ENCODE assay signal across 8 cellular contexts in the genomic region with DNA sequence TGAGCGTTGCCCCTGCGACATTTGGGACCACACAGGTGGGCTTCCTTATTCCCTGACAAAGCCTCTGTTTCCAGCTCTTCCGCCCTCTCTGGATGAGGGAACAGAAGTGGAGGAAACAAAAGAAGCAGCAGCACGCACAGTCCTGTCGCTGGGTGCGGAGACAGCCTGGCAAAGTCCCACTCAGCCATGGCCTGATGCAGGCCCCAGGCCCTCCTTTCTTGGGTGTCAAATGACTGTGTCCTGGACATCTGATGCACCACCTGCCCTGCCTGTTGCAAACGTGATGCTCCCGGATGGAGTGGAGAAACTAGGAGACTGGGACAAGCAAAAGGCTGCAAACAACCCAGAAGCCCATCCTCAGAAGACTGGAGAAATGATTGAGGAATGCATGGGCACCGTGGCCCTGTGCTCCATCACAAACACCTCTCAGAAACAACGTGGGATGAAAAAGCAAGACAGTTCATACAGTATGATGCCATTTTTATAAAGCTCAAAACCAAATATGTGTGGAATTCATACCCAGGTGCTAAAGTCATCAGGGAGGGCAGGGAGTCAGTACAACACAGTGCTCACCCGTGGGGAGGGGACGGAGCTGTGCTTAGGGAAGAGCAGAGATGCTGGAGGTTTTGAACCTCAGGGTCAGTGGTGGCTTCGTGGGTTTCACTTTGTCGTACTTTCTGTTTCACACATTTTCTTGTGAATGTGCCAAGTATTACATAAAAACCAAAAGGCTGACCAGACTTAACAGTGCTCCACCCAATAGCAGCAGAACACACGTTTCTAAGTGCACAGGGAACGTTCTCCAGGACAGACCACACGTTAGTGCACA. TPM values are rescaled to one million over a fixed set of nuclear protein-coding genes. Genes with fewer than 3 reads are reported as not detected.
A peak's percentile ranks its signal among the peaks of the same experiment; 100 is the strongest.
DNase-seq lines count a peak whose midpoint lies in the region; ATAC-seq and TF ChIP-seq lines count a peak whose summit lies in the region.

No MANE protein-coding gene starts in this region.

- DNase-seq in DMS 273 (lab: John Stamatoyannopoulos, UW; ENCODE audit: unreplicated experiment) (peak; percentile 83), DMS 273 treated with DMSO at 0.1 percent for 48 hours (lab: John Stamatoyannopoulos, UW) (no peak), OCI-M1 (lab: John Stamatoyannopoulos, UW) (peak; percentile 40), epidermal melanocyte (ENCODE audit: insufficient read length, low spot score) (peak; percentile 15), omental fat pad (ENCODE audit: low spot score) (no peak)
- no peak for DNase-seq in central memory CD4-positive, alpha-beta T cell
- no peak for DNase-seq in activated CD4-positive, alpha-beta T cell treated with anti-CD3 and anti-CD28 coated beads for 48 hours

- peak; percentile 56 for ATAC-seq in HG02571 (IDR thresholded peaks at IDR 0.05; ENCODE audit: unreplicated experiment)
- peak; percentile 41 for ATAC-seq in omental fat pad (ENCODE audit: low FRiP score)

- TF ChIP-seq CTCF in omental fat pad (IDR thresholded peaks at IDR 0.05): no peak

RNA-seq across cellular contexts. Expression of a gene that starts 20.9 kb away (rescaled TPM):
- 10 to 100 TPM; 13.5 to 26.3 (median 15.3) TPM for total RNA-seq in omental fat pad

RNA-seq across cellular contexts. Expression of a gene that starts 26.9 kb away (rescaled TPM):
- 1,000 to 10,000 TPM; 1,060 to 1,801 (median 1,521) TPM for total RNA-seq in omental fat pad

Comparison
In these comparisons a context has a peak if more than half of its experiments do, and no peak if none do; other contexts are left out.
1. DNase-seq: peak in DMS 273 (single experiment), OCI-M1 (single experiment) and epidermal melanocyte (single experiment); none in DMS 273 treated with DMSO at 0.1 percent for 48 hours (single experiment), omental fat pad (single experiment), central memory CD4-positive, alpha-beta T cell (single experiment) and activated CD4-positive, alpha-beta T cell treated with anti-CD3 and anti-CD28 coated beads for 48 hours (single experiment).